8 cellular contexts compared by ENCODE assay signal in genomic region chr1:52602328-52603300, GRCh38. TPM values are rescaled to one million over a fixed set of nuclear protein-coding genes. Genes with fewer than 3 reads are reported as not detected.
DNase-seq lines count a peak whose midpoint lies in the region; ATAC-seq, FAIRE-seq and TF ChIP-seq lines count a peak whose summit lies in the region.

TSS of gene GPX7 (plus strand) at chr1:52602371. CDS start at chr1:52602410, 39 bp downstream.

- peak within 1 kb of the TSS; percentile 62 for H3K27ac ChIP-seq in caudate nucleus (ENCODE audit: low read depth, low read length)
- no peak within 1 kb of the TSS for H3K27ac ChIP-seq in keratinocyte (ENCODE audit: control insufficient read depth, insufficient read depth, low read length)

- no peaks in the 10 kb centered on the region for H3K9me1 ChIP-seq in keratinocyte (ENCODE audit: control insufficient read depth, extremely low read depth, insufficient read depth, low read length)

- no peaks in the 10 kb centered on the region for H4K20me1 ChIP-seq in keratinocyte (ENCODE audit: control insufficient read depth, extremely low read depth, insufficient read depth, low read length)

- no peaks in the 10 kb centered on the region for H3K27me3 ChIP-seq in keratinocyte (ENCODE audit: control insufficient read depth, extremely low read depth, insufficient read depth, low read length)

- no peaks in the 10 kb centered on the region for H3K79me2 ChIP-seq in keratinocyte (ENCODE audit: control insufficient read depth, insufficient read depth, low read length)

- peak within 1 kb of the TSS; percentile 61 for H3K4me2 ChIP-seq in keratinocyte (ENCODE audit: control insufficient read depth, extremely low read depth, insufficient read depth, low read depth, low read length)

- peak; percentile 47 for ATAC-seq in HG03280 (IDR thresholded peaks at IDR 0.05; ENCODE audit: unreplicated experiment)
- ATAC-seq in HG02938 (IDR thresholded peaks at IDR 0.05; ENCODE audit: unreplicated experiment), result no peak
- ATAC-seq in HG02610 (IDR thresholded peaks at IDR 0.05; ENCODE audit: unreplicated experiment), result no peak

- no peaks in the 10 kb centered on the region for H3K4me1 ChIP-seq in keratinocyte (ENCODE audit: control insufficient read depth, extremely low read depth, insufficient read depth, low read length)

- dilution Hi-C loops in keratinocyte (cut with MboI; ENCODE audit: extremely low pct_ligation_motif_present, low sequenced_read_pairs), result no loop called here

- DNase-seq in AG10803 (ENCODE audit: low read depth) (peak; percentile 71), caudate nucleus (lab: John Stamatoyannopoulos, UW) (peak in 39 of 61 donors; percentile 5 to 67 (median 27)), keratinocyte (ENCODE audit: low read depth, low spot score) (no peak)
- DNase-seq in activated CD4-positive, CD25-positive, alpha-beta regulatory T cell (lab: John Stamatoyannopoulos, UW), result peak; percentile 22 to 49 (median 34)
- DNase-seq in stimulated activated CD4-positive, alpha-beta T cell treated with anti-CD3 and anti-CD28 coated beads, Interleukin-12 subunit alpha, Interleukin-12 subunit beta, amount 100 ng/mL, for 4 hours, result peak; percentile 48

- H3K4me3 ChIP-seq in AG10803 (ENCODE audit: low read length) (peak within 1 kb of the TSS; percentile 67), keratinocyte (ENCODE audit: control insufficient read depth in 2 of 3, extremely low read depth in 1 of 3, insufficient read depth in 2 of 3, low read depth in 1 of 3, low read length in 3 of 3) (peak within 1 kb of the TSS; percentile 13 to 34 (median 30))

- TF ChIP-seq CTCF in AG10803 (conservative IDR thresholded peaks at IDR 0.05; ENCODE audit: low read length), result no peak
- no peak for TF ChIP-seq CTCF in keratinocyte (optimal IDR thresholded peaks at IDR 0.05 in 1 of 3, IDR thresholded peaks at IDR 0.05 in 1 of 3, conservative IDR thresholded peaks at IDR 0.05 in 1 of 3; ENCODE audit: extremely low read depth in 1 of 3, insufficient read depth in 2 of 3, low read length in 3 of 3)

- no peak for FAIRE-seq in keratinocyte (lab: Jason Lieb, UNC)

- peak within 1 kb of the TSS; percentile 85 for H2AFZ ChIP-seq in keratinocyte (ENCODE audit: control insufficient read depth, low read length)

- H3K36me3 ChIP-seq in keratinocyte (ENCODE audit: control insufficient read depth in 2 of 2, extremely low read depth in 1 of 2, insufficient read depth in 2 of 2, low read length in 2 of 2), result no peaks in the 10 kb centered on the region

- H3K9ac ChIP-seq in keratinocyte (ENCODE audit: control insufficient read depth, extremely low read depth, insufficient read depth, low read length), result peak within 1 kb of the TSS; percentile 42

- H3K9me3 ChIP-seq in keratinocyte (ENCODE audit: control insufficient read depth, low read depth, low read length), result no peaks in the 10 kb centered on the region

RNA-seq across cellular contexts. Expression of gene GPX7, which starts in this region (rescaled TPM):
- 0.40 to 0.49 TPM (median 0.42 TPM) in 3 replicates for polyA plus RNA-seq in keratinocyte
- polyA plus RNA-seq in keratinocyte (2011; ENCODE audit: low read depth), result not detected
- 0.24 and 0.40 TPM in 2 replicates for polyA plus RNA-seq in keratinocyte (2011; cell fraction: cytosol; rRNA removed)
- 0.15 and 0.39 TPM in 2 replicates for polyA plus RNA-seq in keratinocyte (2011; cell fraction: nucleus; rRNA removed)
- 0.13 and 0.26 TPM in 2 replicates for polyA plus RNA-seq in keratinocyte (2012; ENCODE audit: low replicate concordance)
- not detected in 3 replicates for polyA minus RNA-seq in keratinocyte
- polyA minus RNA-seq in keratinocyte (2011; cell fraction: cytosol; rRNA and poly(A)+ RNA removed), result not detected
- polyA minus RNA-seq in keratinocyte (2011; cell fraction: nucleus; rRNA and poly(A)+ RNA removed), result not detected in 2 replicates
